ENCODE assay signal across 8 cellular contexts in genomic region chr19:52191374-52191773, GRCh38. TPM values are rescaled to one million over a fixed set of nuclear protein-coding genes. Genes with fewer than 3 reads are reported as not detected.
DNase-seq lines count a peak whose midpoint lies in the region; ATAC-seq lines count a peak whose summit lies in the region.

No MANE protein-coding gene starts in this region.

- H3K9me3 Mint-ChIP-seq in activated T-helper 17 cell treated with anti-CD3 and anti-CD28 coated beads, Interleukin-2, amount 50 U/mL, for 72 hours = no peaks in the 10 kb centered on the region
- H3K9me3 Mint-ChIP-seq in stimulated activated effector memory CD8-positive, alpha-beta T cell treated with anti-CD3 and anti-CD28 coated beads, Interleukin-12 subunit alpha, Interleukin-12 subunit beta, amount 100 ng/mL, for 72 hours = no peaks in the 10 kb centered on the region

- H3K4me1 ChIP-seq in HUES48 (ENCODE audit: control insufficient read depth, insufficient read depth, low read length) (peaks cover 17% of the 10 kb centered on the region), iPS-20b (ENCODE audit: insufficient read depth, low read length) (peaks cover 7% of the 10 kb centered on the region; the same call in 1 of the 2 replicates)

- no peaks in the 10 kb centered on the region for H3K27me3 Mint-ChIP-seq in activated T-helper 17 cell treated with anti-CD3 and anti-CD28 coated beads, Interleukin-2, amount 50 U/mL, for 72 hours

- H3K36me3 ChIP-seq in HUES48 (ENCODE audit: control insufficient read depth, insufficient read depth, low read length) (peaks cover 33% of the 10 kb centered on the region), iPS-20b (ENCODE audit: insufficient read depth, low read depth, low read length) (peaks cover 37% of the 10 kb centered on the region)

- peak overlapping the region; percentile 92 for H3K9ac ChIP-seq in HUES48 (ENCODE audit: low read depth, low read length)
- H3K9ac ChIP-seq in iPS-20b (ENCODE audit: low read depth, low read length) = peak overlapping the region; percentile 98; the same call in 1 of the 2 replicates

- H3K4me1 Mint-ChIP-seq in activated T-helper 17 cell treated with anti-CD3 and anti-CD28 coated beads, Interleukin-2, amount 50 U/mL, for 72 hours = peaks cover 30% of the 10 kb centered on the region
- peaks cover 50% of the 10 kb centered on the region for H3K4me1 Mint-ChIP-seq in stimulated activated effector memory CD8-positive, alpha-beta T cell treated with anti-CD3 and anti-CD28 coated beads, Interleukin-12 subunit alpha, Interleukin-12 subunit beta, amount 100 ng/mL, for 72 hours

- H3K9me3 ChIP-seq in HUES48 (ENCODE audit: control insufficient read depth, insufficient read depth, low read length) (no peaks in the 10 kb centered on the region), iPS-20b (ENCODE audit: insufficient read depth, low read depth, low read length) (no peaks in the 10 kb centered on the region)

- no peak for ATAC-seq in activated T-helper 17 cell treated with anti-CD3 and anti-CD28 coated beads, Interleukin-2, amount 50 U/mL, for 72 hours (replicated peaks)
- no peak for ATAC-seq in stimulated activated effector memory CD8-positive, alpha-beta T cell treated with anti-CD3 and anti-CD28 coated beads, Interleukin-12 subunit alpha, Interleukin-12 subunit beta, amount 100 ng/mL, for 72 hours

- no peak overlapping the region for H3K27ac ChIP-seq in HUES48 (ENCODE audit: low read depth, low read length)
- peak overlapping the region; percentile 62 for H3K27ac ChIP-seq in iPS-20b (ENCODE audit: low read length)

- peak overlapping the region; percentile 87 for H3K4me3 ChIP-seq in HUES48 (ENCODE audit: low read depth, low read length)
- peak overlapping the region; percentile 97 for H3K4me3 ChIP-seq in iPS-20b (ENCODE audit: low read length)

- H3K4me3 Mint-ChIP-seq in activated T-helper 17 cell treated with anti-CD3 and anti-CD28 coated beads, Interleukin-2, amount 50 U/mL, for 72 hours = peak overlapping the region; percentile 99
- peak overlapping the region; percentile 98 for H3K4me3 Mint-ChIP-seq in stimulated activated effector memory CD8-positive, alpha-beta T cell treated with anti-CD3 and anti-CD28 coated beads, Interleukin-12 subunit alpha, Interleukin-12 subunit beta, amount 100 ng/mL, for 72 hours

- H3K27me3 ChIP-seq in HUES48 (ENCODE audit: control insufficient read depth, insufficient read depth, low read length) (no peaks in the 10 kb centered on the region), iPS-20b (ENCODE audit: insufficient read depth, low read length) (no peaks in the 10 kb centered on the region)

- DNase-seq in stimulated activated effector memory CD8-positive, alpha-beta T cell treated with anti-CD3 and anti-CD28 coated beads, Interleukin-12 subunit alpha, Interleukin-12 subunit beta, amount 100 ng/mL, for 72 hours (ENCODE audit: low spot score in 2 of 2) = no peak
- DNase-seq in NCI-H2081 treated with DMSO at 0.1 percent for 48 hours (lab: John Stamatoyannopoulos, UW) (no peak), medulla oblongata (ENCODE audit: extremely low spot score) (no peak), NCI-H1417 treated with DMSO at 0.1 percent for 48 hours (lab: John Stamatoyannopoulos, UW) (no peak), cortex of kidney (lab: John Stamatoyannopoulos, UW) (no peak)

- peaks cover 68% of the 10 kb centered on the region for H3K36me3 Mint-ChIP-seq in activated T-helper 17 cell treated with anti-CD3 and anti-CD28 coated beads, Interleukin-2, amount 50 U/mL, for 72 hours (ENCODE audit: low read depth)
- H3K36me3 Mint-ChIP-seq in stimulated activated effector memory CD8-positive, alpha-beta T cell treated with anti-CD3 and anti-CD28 coated beads, Interleukin-12 subunit alpha, Interleukin-12 subunit beta, amount 100 ng/mL, for 72 hours = peaks cover 62% of the 10 kb centered on the region

- peak overlapping the region; percentile 98 for H3K27ac Mint-ChIP-seq in activated T-helper 17 cell treated with anti-CD3 and anti-CD28 coated beads, Interleukin-2, amount 50 U/mL, for 72 hours
- peak overlapping the region; percentile 100 for H3K27ac Mint-ChIP-seq in stimulated activated effector memory CD8-positive, alpha-beta T cell treated with anti-CD3 and anti-CD28 coated beads, Interleukin-12 subunit alpha, Interleukin-12 subunit beta, amount 100 ng/mL, for 72 hours

RNA-seq across cellular contexts. Expression of gene PPP2R1A, which starts 1.5 kb away (rescaled TPM):
- total RNA-seq in activated T-helper 17 cell treated with anti-CD3 and anti-CD28 coated beads, Interleukin-2, amount 50 U/mL, for 72 hours = 100 to 1,000 TPM; 165 to 201 TPM

RNA-seq across cellular contexts. Expression of gene ZNF836, which starts 20.0 kb away (rescaled TPM):
- total RNA-seq in activated T-helper 17 cell treated with anti-CD3 and anti-CD28 coated beads, Interleukin-2, amount 50 U/mL, for 72 hours = 10 to 100 TPM in 1 of 2 donors, 1 to 10 TPM in 1; 8.8 to 15.1 TPM

RNA-seq across cellular contexts. Expression of gene ZNF616, which starts 51.6 kb away (rescaled TPM):
- 10 to 100 TPM in 1 of 2 donors, 1 to 10 TPM in 1; 5.4 to 11.6 TPM for total RNA-seq in activated T-helper 17 cell treated with anti-CD3 and anti-CD28 coated beads, Interleukin-2, amount 50 U/mL, for 72 hours
